Comparison of ENCODE assay signal across 1 cellular context in the genomic region with DNA sequence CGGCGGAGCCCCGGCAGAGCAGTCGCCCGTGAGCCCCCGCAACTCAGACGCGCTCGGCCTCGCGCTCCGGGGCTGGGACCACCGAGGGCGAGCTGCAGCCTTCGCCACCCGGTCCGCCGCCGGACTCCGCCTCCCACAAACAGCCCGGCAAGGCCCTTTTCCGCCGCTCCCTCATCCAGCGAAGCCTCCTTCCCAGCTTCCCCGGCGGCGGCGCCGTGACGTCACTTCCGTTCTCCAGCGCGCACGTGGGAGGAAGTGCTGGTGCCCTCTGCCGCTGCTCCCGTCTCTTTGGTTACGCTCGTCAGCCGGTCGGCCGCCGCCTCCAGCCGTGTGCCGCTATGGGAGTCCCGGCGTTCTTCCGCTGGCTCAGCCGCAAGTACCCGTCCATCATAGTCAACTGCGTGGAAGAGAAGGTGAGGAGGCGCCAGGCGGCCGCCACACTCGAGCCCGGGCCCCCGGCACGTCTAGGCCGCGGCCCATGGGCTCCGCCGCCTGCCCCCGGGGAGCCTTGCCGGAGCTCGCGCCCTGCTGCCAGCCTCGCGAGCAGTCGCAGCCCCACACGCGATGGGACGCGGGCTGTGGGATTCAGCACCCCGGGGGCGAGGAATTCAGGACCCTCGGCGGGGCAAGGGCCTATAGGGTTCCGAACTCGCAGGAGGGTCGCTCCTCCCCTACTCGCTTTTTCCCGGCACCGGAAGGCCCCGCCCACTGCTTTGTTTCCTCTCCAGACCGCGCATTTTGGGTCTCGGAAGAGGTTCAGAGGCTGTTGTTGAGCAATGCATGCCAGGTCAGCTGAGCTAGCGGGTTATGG.
TF ChIP-seq lines count a peak whose summit lies in the region.

XRN2 (plus strand) TSS at position 271 of the 811 bp plus-strand sequence; CDS start at position 339, 68 bp downstream.

TF ChIP-seq in GM12878, 131 proteins besides CTCF, POLR2A, EP300 and RAD21 (continued from another document and continues in another):
- TF ChIP-seq, protein P1, sequence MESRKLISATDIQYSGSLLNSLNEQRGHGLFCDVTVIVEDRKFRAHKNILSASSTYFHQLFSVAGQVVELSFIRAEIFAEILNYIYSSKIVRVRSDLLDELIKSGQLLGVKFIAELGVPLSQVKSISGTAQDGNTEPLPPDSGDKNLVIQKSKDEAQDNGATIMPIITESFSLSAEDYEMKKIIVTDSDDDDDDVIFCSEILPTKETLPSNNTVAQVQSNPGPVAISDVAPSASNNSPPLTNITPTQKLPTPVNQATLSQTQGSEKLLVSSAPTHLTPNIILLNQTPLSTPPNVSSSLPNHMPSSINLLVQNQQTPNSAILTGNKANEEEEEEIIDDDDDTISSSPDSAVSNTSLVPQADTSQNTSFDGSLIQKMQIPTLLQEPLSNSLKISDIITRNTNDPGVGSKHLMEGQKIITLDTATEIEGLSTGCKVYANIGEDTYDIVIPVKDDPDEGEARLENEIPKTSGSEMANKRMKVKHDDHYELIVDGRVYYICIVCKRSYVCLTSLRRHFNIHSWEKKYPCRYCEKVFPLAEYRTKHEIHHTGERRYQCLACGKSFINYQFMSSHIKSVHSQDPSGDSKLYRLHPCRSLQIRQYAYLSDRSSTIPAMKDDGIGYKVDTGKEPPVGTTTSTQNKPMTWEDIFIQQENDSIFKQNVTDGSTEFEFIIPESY (IDR thresholded peaks at IDR 0.05), result no peak
- TF ChIP-seq, protein P2, sequence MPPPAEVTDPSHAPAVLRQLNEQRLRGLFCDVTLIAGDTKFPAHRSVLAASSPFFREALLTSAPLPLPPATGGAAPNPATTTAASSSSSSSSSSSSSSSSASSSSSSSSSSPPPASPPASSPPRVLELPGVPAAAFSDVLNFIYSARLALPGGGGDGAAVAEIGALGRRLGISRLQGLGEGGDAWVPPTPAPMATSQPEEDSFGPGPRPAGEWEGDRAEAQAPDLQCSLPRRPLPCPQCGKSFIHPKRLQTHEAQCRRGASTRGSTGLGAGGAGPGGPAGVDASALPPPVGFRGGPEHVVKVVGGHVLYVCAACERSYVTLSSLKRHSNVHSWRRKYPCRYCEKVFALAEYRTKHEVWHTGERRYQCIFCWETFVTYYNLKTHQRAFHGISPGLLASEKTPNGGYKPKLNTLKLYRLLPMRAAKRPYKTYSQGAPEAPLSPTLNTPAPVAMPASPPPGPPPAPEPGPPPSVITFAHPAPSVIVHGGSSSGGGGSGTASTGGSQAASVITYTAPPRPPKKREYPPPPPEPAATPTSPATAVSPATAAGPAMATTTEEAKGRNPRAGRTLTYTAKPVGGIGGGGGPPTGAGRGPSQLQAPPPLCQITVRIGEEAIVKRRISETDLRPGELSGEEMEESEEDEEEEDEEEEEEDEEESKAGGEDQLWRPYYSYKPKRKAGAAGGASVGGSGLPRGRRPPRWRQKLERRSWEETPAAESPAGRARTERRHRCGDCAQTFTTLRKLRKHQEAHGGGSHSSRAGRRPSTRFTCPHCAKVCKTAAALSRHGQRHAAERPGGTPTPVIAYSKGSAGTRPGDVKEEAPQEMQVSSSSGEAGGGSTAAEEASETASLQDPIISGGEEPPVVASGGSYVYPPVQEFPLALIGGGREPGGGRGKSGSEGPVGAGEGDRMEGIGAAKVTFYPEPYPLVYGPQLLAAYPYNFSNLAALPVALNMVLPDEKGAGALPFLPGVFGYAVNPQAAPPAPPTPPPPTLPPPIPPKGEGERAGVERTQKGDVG (CRISPR knock-in tag; IDR thresholded peaks at IDR 0.05), result no peak
- TF ChIP-seq CREB1 (IDR thresholded peaks at IDR 0.05; ENCODE audit: low read depth), result peak; percentile 92
- peak; percentile 64 for TF ChIP-seq HCFC1 (IDR thresholded peaks at IDR 0.05; ENCODE audit: low read length)
- no peak for TF ChIP-seq ZNF622 (IDR thresholded peaks at IDR 0.05)
- no peak for TF ChIP-seq KAT2A (conservative IDR thresholded peaks at IDR 0.05; ENCODE audit: control insufficient read depth, low read depth, low read length)
- no peak for TF ChIP-seq YBX1 (IDR thresholded peaks at IDR 0.05)
- TF ChIP-seq ATF3 (IDR thresholded peaks at IDR 0.05; ENCODE audit: borderline replicate concordance, extremely low read depth, low read depth, low read length), result peak; percentile 76
- no peak for TF ChIP-seq SUPT20H (IDR thresholded peaks at IDR 0.05; ENCODE audit: borderline replicate concordance, control insufficient read depth, low read depth, low read length)
- TF ChIP-seq, protein P3, sequence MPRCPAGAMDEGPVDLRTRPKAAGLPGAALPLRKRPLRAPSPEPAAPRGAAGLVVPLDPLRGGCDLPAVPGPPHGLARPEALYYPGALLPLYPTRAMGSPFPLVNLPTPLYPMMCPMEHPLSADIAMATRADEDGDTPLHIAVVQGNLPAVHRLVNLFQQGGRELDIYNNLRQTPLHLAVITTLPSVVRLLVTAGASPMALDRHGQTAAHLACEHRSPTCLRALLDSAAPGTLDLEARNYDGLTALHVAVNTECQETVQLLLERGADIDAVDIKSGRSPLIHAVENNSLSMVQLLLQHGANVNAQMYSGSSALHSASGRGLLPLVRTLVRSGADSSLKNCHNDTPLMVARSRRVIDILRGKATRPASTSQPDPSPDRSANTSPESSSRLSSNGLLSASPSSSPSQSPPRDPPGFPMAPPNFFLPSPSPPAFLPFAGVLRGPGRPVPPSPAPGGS (IDR thresholded peaks at IDR 0.05; ENCODE audit: borderline replicate concordance, insufficient read depth, low read depth, low read length, poor library complexity, severe bottlenecking), result no peak
- no peak for TF ChIP-seq JUND (IDR thresholded peaks at IDR 0.05; ENCODE audit: low read depth, low read length)
- TF ChIP-seq MEF2B (IDR thresholded peaks at IDR 0.05; ENCODE audit: partially characterized antibody, poor library complexity, severe bottlenecking), result peak; percentile 59
- TF ChIP-seq BRCA1 (IDR thresholded peaks at IDR 0.05; ENCODE audit: low read depth, low read length), result no peak
- TF ChIP-seq, protein P4, sequence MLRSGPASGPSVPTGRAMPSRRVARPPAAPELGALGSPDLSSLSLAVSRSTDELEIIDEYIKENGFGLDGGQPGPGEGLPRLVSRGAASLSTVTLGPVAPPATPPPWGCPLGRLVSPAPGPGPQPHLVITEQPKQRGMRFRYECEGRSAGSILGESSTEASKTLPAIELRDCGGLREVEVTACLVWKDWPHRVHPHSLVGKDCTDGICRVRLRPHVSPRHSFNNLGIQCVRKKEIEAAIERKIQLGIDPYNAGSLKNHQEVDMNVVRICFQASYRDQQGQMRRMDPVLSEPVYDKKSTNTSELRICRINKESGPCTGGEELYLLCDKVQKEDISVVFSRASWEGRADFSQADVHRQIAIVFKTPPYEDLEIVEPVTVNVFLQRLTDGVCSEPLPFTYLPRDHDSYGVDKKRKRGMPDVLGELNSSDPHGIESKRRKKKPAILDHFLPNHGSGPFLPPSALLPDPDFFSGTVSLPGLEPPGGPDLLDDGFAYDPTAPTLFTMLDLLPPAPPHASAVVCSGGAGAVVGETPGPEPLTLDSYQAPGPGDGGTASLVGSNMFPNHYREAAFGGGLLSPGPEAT (IDR thresholded peaks at IDR 0.05; ENCODE audit: low read depth), result peak; percentile 53; the same call in 1 of the 2 replicates
- TF ChIP-seq, protein P5, sequence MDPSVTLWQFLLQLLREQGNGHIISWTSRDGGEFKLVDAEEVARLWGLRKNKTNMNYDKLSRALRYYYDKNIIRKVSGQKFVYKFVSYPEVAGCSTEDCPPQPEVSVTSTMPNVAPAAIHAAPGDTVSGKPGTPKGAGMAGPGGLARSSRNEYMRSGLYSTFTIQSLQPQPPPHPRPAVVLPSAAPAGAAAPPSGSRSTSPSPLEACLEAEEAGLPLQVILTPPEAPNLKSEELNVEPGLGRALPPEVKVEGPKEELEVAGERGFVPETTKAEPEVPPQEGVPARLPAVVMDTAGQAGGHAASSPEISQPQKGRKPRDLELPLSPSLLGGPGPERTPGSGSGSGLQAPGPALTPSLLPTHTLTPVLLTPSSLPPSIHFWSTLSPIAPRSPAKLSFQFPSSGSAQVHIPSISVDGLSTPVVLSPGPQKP (IDR thresholded peaks at IDR 0.05; ENCODE audit: low read depth, low read length), result peak; percentile 85
- TF ChIP-seq CBX5 (IDR thresholded peaks at IDR 0.05; ENCODE audit: low read depth), result peak; percentile 57; the same call in 1 of the 2 replicates
- TF ChIP-seq BCLAF1 (IDR thresholded peaks at IDR 0.05), result no peak
- TF ChIP-seq CHD4 (IDR thresholded peaks at IDR 0.05), result no peak
- TF ChIP-seq ATF7 (IDR thresholded peaks at IDR 0.05; ENCODE audit: low read depth), result peak; percentile 96
- TF ChIP-seq NFIC (IDR thresholded peaks at IDR 0.05; ENCODE audit: low read depth, low read length), result no peak
- TF ChIP-seq RUNX3 (IDR thresholded peaks at IDR 0.05; ENCODE audit: low read length), result peak; percentile 18
- peak; percentile 95 for TF ChIP-seq MXI1 (IDR thresholded peaks at IDR 0.05; ENCODE audit: low read depth, low read length)
- TF ChIP-seq ESRRA (IDR thresholded peaks at IDR 0.05; ENCODE audit: low read length), result peak; percentile 49; the same call in 1 of the 2 replicates
- no peak for TF ChIP-seq IRF4 (IDR thresholded peaks at IDR 0.05; ENCODE audit: low read depth, low read length)
- TF ChIP-seq EGR1 (IDR thresholded peaks at IDR 0.05; ENCODE audit: borderline replicate concordance in 1 of 2, low read depth in 2 of 2, low read length in 2 of 2), result peak; percentile 3 to 50; a peak in 2 of 3 replicates
- peak; percentile 67; the same call in 1 of the 2 replicates for TF ChIP-seq POLR2AphosphoS2 (IDR thresholded peaks at IDR 0.05; ENCODE audit: low read depth, low read length)
- TF ChIP-seq TBL1XR1 (IDR thresholded peaks at IDR 0.05; ENCODE audit: low read depth, low read length), result no peak
- TF ChIP-seq SMARCA5 (IDR thresholded peaks at IDR 0.05), result no peak
- TF ChIP-seq NRF1 (conservative IDR thresholded peaks at IDR 0.05; ENCODE audit: low read depth, low read length), result no peak
- peak; percentile 50; the same call in 1 of the 2 replicates for TF ChIP-seq CHD2 (IDR thresholded peaks at IDR 0.05; ENCODE audit: borderline replicate concordance, low read depth, low read length)
- TF ChIP-seq ZNF207 (IDR thresholded peaks at IDR 0.05; ENCODE audit: borderline replicate concordance), result peak; percentile 90
- peak; percentile 92 for TF ChIP-seq IKZF1 (conservative IDR thresholded peaks at IDR 0.05)
- peak; percentile 90 for TF ChIP-seq GABPA (IDR thresholded peaks at IDR 0.05; ENCODE audit: low read depth)
- TF ChIP-seq NBN (IDR thresholded peaks at IDR 0.05), result peak; percentile 99
- TF ChIP-seq DPF2 (IDR thresholded peaks at IDR 0.05), result peak; percentile 85
- TF ChIP-seq, protein P6, sequence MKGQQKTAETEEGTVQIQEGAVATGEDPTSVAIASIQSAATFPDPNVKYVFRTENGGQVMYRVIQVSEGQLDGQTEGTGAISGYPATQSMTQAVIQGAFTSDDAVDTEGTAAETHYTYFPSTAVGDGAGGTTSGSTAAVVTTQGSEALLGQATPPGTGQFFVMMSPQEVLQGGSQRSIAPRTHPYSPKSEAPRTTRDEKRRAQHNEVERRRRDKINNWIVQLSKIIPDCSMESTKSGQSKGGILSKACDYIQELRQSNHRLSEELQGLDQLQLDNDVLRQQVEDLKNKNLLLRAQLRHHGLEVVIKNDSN (IDR thresholded peaks at IDR 0.05; ENCODE audit: borderline replicate concordance, extremely low read length, insufficient read depth, low read depth, low read length), result peak; percentile 91
- no peak for TF ChIP-seq HDAC6 (IDR thresholded peaks at IDR 0.05; ENCODE audit: unreplicated experiment)
- TF ChIP-seq EZH2 (IDR thresholded peaks at IDR 0.05; ENCODE audit: borderline replicate concordance, control insufficient read depth, low read depth, low read length), result no peak
- peak; percentile 82 for TF ChIP-seq HDGF (IDR thresholded peaks at IDR 0.05)
- TF ChIP-seq SUZ12 (IDR thresholded peaks at IDR 0.05; ENCODE audit: unreplicated experiment), result no peak
- TF ChIP-seq BMI1 (IDR thresholded peaks at IDR 0.05; ENCODE audit: borderline replicate concordance), result peak; percentile 62; the same call in 1 of the 2 replicates
- no peak for TF ChIP-seq PRDM15 (CRISPR knock-in tag; IDR thresholded peaks at IDR 0.05)
- TF ChIP-seq SMC3 (IDR thresholded peaks at IDR 0.05; ENCODE audit: borderline replicate concordance, low read length), result no peak
